19 cellular contexts compared by ENCODE assay signal in the genomic region with DNA sequence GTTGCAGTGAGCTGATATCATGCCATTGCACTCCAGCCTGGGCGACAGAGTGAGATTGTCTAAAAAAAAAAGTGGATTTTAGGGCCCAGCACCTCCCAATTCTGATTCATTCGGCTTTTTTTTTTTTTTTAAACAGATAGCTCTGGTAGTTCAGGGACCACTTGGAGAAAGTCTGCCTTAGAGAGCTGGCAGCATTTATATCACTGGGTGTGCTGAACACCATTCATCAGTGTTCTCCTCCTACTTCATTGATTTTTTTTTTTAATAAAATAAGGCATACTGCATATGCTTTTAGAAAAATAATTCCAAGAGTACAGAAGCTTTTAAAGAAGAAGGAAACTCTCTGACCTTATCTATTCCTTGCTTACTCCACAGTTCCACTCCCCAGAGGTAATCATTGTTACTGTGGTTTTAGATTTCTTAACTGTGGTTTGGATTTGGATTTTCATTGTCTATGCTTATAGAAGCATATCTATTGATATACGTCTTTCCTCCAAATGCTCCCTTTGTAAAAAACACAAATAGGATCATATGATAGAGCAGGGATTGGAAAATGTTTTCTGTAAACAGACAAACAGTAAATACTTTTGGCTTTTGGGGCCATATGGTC. TPM values are rescaled to one million over a fixed set of nuclear protein-coding genes. Genes with fewer than 3 reads are reported as not detected.
DNase-seq lines count a peak whose midpoint lies in the region; ATAC-seq, FAIRE-seq and TF ChIP-seq lines count a peak whose summit lies in the region.
"Had no signal": no experiment of that assay in that cellular context is flagged by ENCODE, and none has a peak within 500 bp of the region (broad histone marks: within the 10 kb centered on the region; RNA-seq: fewer than 3 reads in every experiment).

No MANE protein-coding gene starts in this region.

- H3K27ac Mint-ChIP-seq in brain (peak overlapping the region in 4 of 5 experiments; percentile 14 to 54 (median 26)), mesothelial cell of epicardium (peak overlapping the region; percentile 3), Caco-2 (ENCODE audit: unreplicated experiment) (no peak overlapping the region)
- H3K27ac Mint-ChIP-seq: activated CD4-positive, alpha-beta T cell treated with anti-CD3 and anti-CD28 coated beads for 36 hours; B cell; T-cell had no signal

- no peak for ATAC-seq in A549
- ATAC-seq: T-cell had no signal

- no peak for DNase-seq in A549 (ENCODE audit: low read depth in 1 of 2, low spot score in 1 of 2)
- peak; percentile 17 for DNase-seq in M059J (ENCODE audit: low read depth)
- DNase-seq in mesothelial cell of epicardium (ENCODE audit: low spot score in 2 of 2, unreplicated experiment in 2 of 2), result no peak
- DNase-seq in NCI-H146 treated with DMSO at 0.1 percent for 48 hours (lab: John Stamatoyannopoulos, UW; ENCODE audit: unreplicated experiment), result no peak
- no peak for DNase-seq in Caco-2
- DNase-seq in GM12892 (ENCODE audit: insufficient read length), result no peak
- no peak for DNase-seq in activated CD4-positive, alpha-beta T cell treated with anti-CD3 and anti-CD28 coated beads for 4 hours
- DNase-seq: activated CD4-positive, alpha-beta T cell treated with anti-CD3 and anti-CD28 coated beads for 36 hours; DND-41; heart right ventricle; NCI-H187 treated with DMSO at 0.1 percent for 48 hours; T-cell had no signal

- FAIRE-seq in A549 (lab: Jason Lieb, UNC) (no peak), GM12892 (lab: Jason Lieb, UNC) (no peak)
- FAIRE-seq: GM12891, urothelium cell line had no signal

- H3K4me3 Mint-ChIP-seq in brain, result peak overlapping the region in 1 of 5 experiments; percentile 23
- H3K4me3 Mint-ChIP-seq in mesothelial cell of epicardium, result no peak overlapping the region
- no peak overlapping the region for H3K4me3 Mint-ChIP-seq in Caco-2 (ENCODE audit: unreplicated experiment)
- H3K4me3 Mint-ChIP-seq: activated CD4-positive, alpha-beta T cell treated with anti-CD3 and anti-CD28 coated beads for 36 hours; B cell; T-cell had no signal

- no TSS peak for BruUV-seq in Caco-2 (replicated peaks; lab: Mats Ljungman, UMichigan)

- no peak for TF ChIP-seq CTCF in A549 (IDR thresholded peaks at IDR 0.05)
- TF ChIP-seq CTCF in brain (conservative IDR thresholded peaks at IDR 0.05), result no peak
- TF ChIP-seq CTCF in mesothelial cell of epicardium (IDR thresholded peaks at IDR 0.05; ENCODE audit: unreplicated experiment), result no peak
- TF ChIP-seq CTCF in Caco-2 (IDR thresholded peaks at IDR 0.05; ENCODE audit: insufficient read depth in 1 of 2, low read depth in 1 of 2, low read length in 1 of 2, severe bottlenecking in 1 of 2, unreplicated experiment in 1 of 2), result no peak

- TF ChIP-seq POLR2A in A549 (IDR thresholded peaks at IDR 0.05; ENCODE audit: low read length), result no peak
- TF ChIP-seq POLR2A in GM12892 (IDR thresholded peaks at IDR 0.05; ENCODE audit: low read depth, low read length), result no peak

- POLR2A ChIA-PET in A549 (lab: Yijun Ruan, JAX) (interaction anchor here (2.2 kb wide), 1 partner anchor 21 kb away, joined by 18 read pairs; a partner anchor contains a TSS), Caco-2 (lab: Charles Lee) (no interaction called here)

- 89% methylated on average over 3 of the region's 3 CpGs for WGBS in A549 (ENCODE audit: missing lambda C conversion rate)

- H3K9me3 ChIP-seq in A549 (no peaks in the 10 kb centered on the region), Caco-2 (no peaks in the 10 kb centered on the region)
- H3K9me3 ChIP-seq: ascending aorta, heart right ventricle, neutrophil had no signal

- H3K4me1 ChIP-seq in A549 (peaks cover 20% of the 10 kb centered on the region), Caco-2 (peaks cover 6% of the 10 kb centered on the region; the same call in 1 of the 2 replicates)
- H3K4me1 ChIP-seq: ascending aorta had no signal

- no peak for TF ChIP-seq RAD21 in A549 (conservative IDR thresholded peaks at IDR 0.05 in 1 of 2, IDR thresholded peaks at IDR 0.05 in 1 of 2)

- peak overlapping the region; percentile 41; the same call in 2 of the 3 replicates for H3K4me2 ChIP-seq in A549
- H3K4me2 ChIP-seq: KMS-11 had no signal

- H3K27me3 ChIP-seq in Caco-2 (replicated peaks; ENCODE audit: control insufficient read depth, insufficient read depth, low read length), result no peaks in the 10 kb centered on the region
- H3K27me3 ChIP-seq: ascending aorta, heart right ventricle, neutrophil had no signal

- H3K27ac ChIP-seq in A549, result peak overlapping the region in 1 of 2 experiments; percentile 45; a peak in 4 of 6 replicates
- H3K27ac ChIP-seq: ascending aorta, KMS-11, neutrophil had no signal

- CTCF ChIA-PET in A549 (lab: Yijun Ruan, JAX), result interaction anchor here (0.6 to 2.2 kb wide), 3 partner anchors 31 to 556 kb away, joined by 3 to 9 read pairs (median 3); no protein-coding TSS in a partner anchor
- CTCF ChIA-PET in Caco-2 (lab: Charles Lee), result interaction anchor here (0.7 to 1.8 kb wide), 4 partner anchors 41 to 196 kb away, joined by 3 to 8 read pairs (median 4); a partner anchor contains a TSS

- H3K27me3 Mint-ChIP-seq in brain, result no peaks in the 10 kb centered on the region
- no peaks in the 10 kb centered on the region for H3K27me3 Mint-ChIP-seq in mesothelial cell of epicardium (ENCODE audit: low read depth)
- H3K27me3 Mint-ChIP-seq in Caco-2 (ENCODE audit: insufficient read depth, unreplicated experiment), result no peaks in the 10 kb centered on the region
- H3K27me3 Mint-ChIP-seq: activated CD4-positive, alpha-beta T cell treated with anti-CD3 and anti-CD28 coated beads for 36 hours; B cell; T-cell had no signal

- H3K4me1 Mint-ChIP-seq in brain, result peaks cover 28% of the 10 kb centered on the region
- peaks cover 14% of the 10 kb centered on the region for H3K4me1 Mint-ChIP-seq in mesothelial cell of epicardium
- H3K4me1 Mint-ChIP-seq in Caco-2 (ENCODE audit: low read depth, unreplicated experiment), result peaks cover 4% of the 10 kb centered on the region
- H3K4me1 Mint-ChIP-seq: activated CD4-positive, alpha-beta T cell treated with anti-CD3 and anti-CD28 coated beads for 36 hours; B cell had no signal

- H3K36me3 ChIP-seq in Caco-2 (ENCODE audit: control insufficient read depth, insufficient read depth, low read length), result no peaks in the 10 kb centered on the region
- H3K36me3 ChIP-seq: ascending aorta, neutrophil had no signal

- H3K9me3 Mint-ChIP-seq in brain (peaks cover 0 to 1% (median 0%) of the 10 kb centered on the region in 5 experiments), mesothelial cell of epicardium (no peaks in the 10 kb centered on the region), Caco-2 (ENCODE audit: unreplicated experiment) (no peaks in the 10 kb centered on the region)
- H3K9me3 Mint-ChIP-seq: T-cell had no signal

- H3K4me3 ChIP-seq in A549, result no peak overlapping the region
- H3K4me3 ChIP-seq in Caco-2 (ENCODE audit: low read depth, low read length), result no peak overlapping the region
- H3K4me3 ChIP-seq: ascending aorta, heart right ventricle had no signal

- intact Hi-C loops in Caco-2 (cut with micrococcal nuclease; ENCODE audit: unreplicated experiment), result no loop called here

- TF ChIP-seq EP300 in A549 (IDR thresholded peaks at IDR 0.05), result no peak

- H3K36me3 Mint-ChIP-seq in brain (peaks cover 2% of the 10 kb centered on the region), mesothelial cell of epicardium (no peaks in the 10 kb centered on the region), Caco-2 (ENCODE audit: insufficient read depth, unreplicated experiment) (peaks cover 1% of the 10 kb centered on the region)
- H3K36me3 Mint-ChIP-seq: T-cell had no signal

RNA-seq across cellular contexts. Expression of a gene that starts 21.0 kb away (rescaled TPM):
- 75.6 and 80.7 TPM in 2 replicates for polyA plus RNA-seq in A549 (2011; rRNA removed)
- 22.8 and 23.9 TPM in 2 replicates for polyA plus RNA-seq in A549 (2012; cell fraction: cytosol; rRNA removed)
- polyA plus RNA-seq in A549 (2012; cell fraction: nucleus; rRNA removed), result 12.0 and 23.2 TPM in 2 replicates
- 55.8 to 57.7 TPM (median 57.5 TPM) in 3 replicates for polyA plus RNA-seq in A549 (2017; fragmentation: RNase III; extraction: RNeasy Plus Mini Kit Qiagen cat#74134 plus additional on column Dnase treatment)
- 93.9 and 107 TPM in 2 replicates for polyA minus RNA-seq in A549 (2011; rRNA and poly(A)+ RNA removed)
- 130 and 183 TPM in 2 replicates for total RNA-seq in M059J (2014; rRNA removed; shearing (Covaris generic))
- 28.8 TPM for polyA plus RNA-seq in brain (ENCODE audit: insufficient read depth, low read depth, low replicate concordance)
- 125 to 133 TPM (median 131 TPM) in 3 replicates for total RNA-seq in mesothelial cell of epicardium
- 268 and 288 TPM in 2 replicates for total RNA-seq in Caco-2 (2022)
- polyA plus RNA-seq in GM12892 (2012; ENCODE audit: missing spikeins), result 26.4 TPM

RNA-seq across cellular contexts. Expression of a gene that starts 42.0 kb away (rescaled TPM):
- polyA plus RNA-seq in A549 (2011; rRNA removed) (219 and 273 TPM in 2 replicates), A549 (2017; fragmentation: RNase III; extraction: RNeasy Plus Mini Kit Qiagen cat#74134 plus additional on column Dnase treatment) (205 to 228 TPM (median 207 TPM) in 3 replicates), brain (ENCODE audit: insufficient read depth, low read depth, low replicate concordance) (127 TPM)
- polyA plus RNA-seq in A549 (2012; cell fraction: cytosol; rRNA removed), result 169 and 176 TPM in 2 replicates
- polyA plus RNA-seq in A549 (2012; cell fraction: nucleus; rRNA removed), result 66.2 and 82.5 TPM in 2 replicates
- polyA minus RNA-seq in A549 (2011; rRNA and poly(A)+ RNA removed), result 42.5 and 50.6 TPM in 2 replicates
- 143 and 186 TPM in 2 replicates for total RNA-seq in M059J (2014; rRNA removed; shearing (Covaris generic))
- total RNA-seq in mesothelial cell of epicardium (73.5 to 78.2 TPM (median 75.7 TPM) in 3 replicates), Caco-2 (2022) (350 and 353 TPM in 2 replicates)
- polyA plus RNA-seq in GM12892 (2012; ENCODE audit: missing spikeins), result 364 TPM

RNA-seq across cellular contexts. Expression of a gene that starts 44.8 kb away (rescaled TPM):
- polyA plus RNA-seq in A549 (2011; rRNA removed) (10.9 and 12.6 TPM in 2 replicates), A549 (2017; fragmentation: RNase III; extraction: RNeasy Plus Mini Kit Qiagen cat#74134 plus additional on column Dnase treatment) (16.6 to 20.7 TPM (median 20.0 TPM) in 3 replicates), brain (ENCODE audit: insufficient read depth, low read depth, low replicate concordance) (6.2 TPM)
- polyA plus RNA-seq in A549 (2012; cell fraction: cytosol; rRNA removed), result 15.0 and 20.4 TPM in 2 replicates
- polyA plus RNA-seq in A549 (2012; cell fraction: nucleus; rRNA removed), result 44.1 and 49.5 TPM in 2 replicates
- 8.9 and 11.2 TPM in 2 replicates for polyA minus RNA-seq in A549 (2011; rRNA and poly(A)+ RNA removed)
- total RNA-seq in M059J (2014; rRNA removed; shearing (Covaris generic)), result 5.5 and 12.2 TPM in 2 replicates
- total RNA-seq in mesothelial cell of epicardium (19.2 to 20.9 TPM (median 19.9 TPM) in 3 replicates), Caco-2 (2022) (29.4 and 29.8 TPM in 2 replicates)
- 8.2 TPM for polyA plus RNA-seq in GM12892 (2012; ENCODE audit: missing spikeins)

RNA-seq across cellular contexts. Expression of a gene that starts 58.6 kb away (rescaled TPM):
- polyA plus RNA-seq in A549 (2011; rRNA removed), result 27.6 and 30.0 TPM in 2 replicates
- 37.3 and 43.3 TPM in 2 replicates for polyA plus RNA-seq in A549 (2012; cell fraction: cytosol; rRNA removed)
- 36.1 and 36.7 TPM in 2 replicates for polyA plus RNA-seq in A549 (2012; cell fraction: nucleus; rRNA removed)
- 34.8 to 36.1 TPM (median 35.5 TPM) in 3 replicates for polyA plus RNA-seq in A549 (2017; fragmentation: RNase III; extraction: RNeasy Plus Mini Kit Qiagen cat#74134 plus additional on column Dnase treatment)
- 21.0 and 24.5 TPM in 2 replicates for polyA minus RNA-seq in A549 (2011; rRNA and poly(A)+ RNA removed)
- 3.2 and 8.0 TPM in 2 replicates for total RNA-seq in M059J (2014; rRNA removed; shearing (Covaris generic))
- 3.9 TPM for polyA plus RNA-seq in brain (ENCODE audit: insufficient read depth, low read depth, low replicate concordance)
- 9.5 to 10.4 TPM (median 9.9 TPM) in 3 replicates for total RNA-seq in mesothelial cell of epicardium
- 29.2 and 31.1 TPM in 2 replicates for total RNA-seq in Caco-2 (2022)
- 13.8 TPM for polyA plus RNA-seq in GM12892 (2012; ENCODE audit: missing spikeins)
